Comparison of ENCODE assay signal across 1 cellular context in genomic region chr19:35885225-35885624, GRCh38.
TF ChIP-seq lines count a peak whose summit lies in the region.

No MANE protein-coding gene starts in this region.

TF ChIP-seq in GM12891, 5 proteins besides CTCF, POLR2A, EP300 and RAD21:
- TF ChIP-seq POLR2AphosphoS5 (IDR thresholded peaks at IDR 0.05; ENCODE audit: low read depth, low read length): peak; percentile 61; the same call in 1 of the 2 replicates
- TF ChIP-seq PAX5 (IDR thresholded peaks at IDR 0.05; ENCODE audit: insufficient read depth, low read length, severe bottlenecking): no peak
